In genomic region chr4:47525154-47525819, GRCh38 we compare ENCODE assay signal across 12 cellular contexts. TPM values are rescaled to one million over a fixed set of nuclear protein-coding genes. Genes with fewer than 3 reads are reported as not detected.
A peak's percentile ranks its signal among the peaks of the same experiment; 100 is the strongest.
DNase-seq lines count a peak whose midpoint lies in the region; ATAC-seq and TF ChIP-seq lines count a peak whose summit lies in the region.
"Had no signal": no experiment of that assay in that cellular context is flagged by ENCODE, and none has a peak within 500 bp of the region (broad histone marks: within the 10 kb centered on the region; RNA-seq: fewer than 3 reads in every experiment).

No MANE protein-coding gene starts in this region.

- no peak overlapping the region for H3K27ac Mint-ChIP-seq in activated T-cell treated with anti-CD3 and anti-CD28 coated beads, Interleukin-2, amount 50 U/mL, for 24 hours
- H3K27ac Mint-ChIP-seq: brain had no signal

- H3K9me2 ChIP-seq in PC-9 (ENCODE audit: insufficient read depth) = no peaks in the 10 kb centered on the region; the same call in 1 of the 2 replicates

- no peak overlapping the region for H3K9ac ChIP-seq in muscle layer of colon (ENCODE audit: low read length)

- no peaks in the 10 kb centered on the region for H3K27me3 Mint-ChIP-seq in activated T-cell treated with anti-CD3 and anti-CD28 coated beads, Interleukin-2, amount 50 U/mL, for 24 hours
- H3K27me3 Mint-ChIP-seq: brain had no signal

- no peaks in the 10 kb centered on the region for H3K27me3 ChIP-seq in AG04450 (ENCODE audit: control insufficient read depth, insufficient read depth, low read length)
- no peaks in the 10 kb centered on the region for H3K27me3 ChIP-seq in PC-9 (ENCODE audit: insufficient read depth, low read depth)
- no peaks in the 10 kb centered on the region for H3K27me3 ChIP-seq in esophagus muscularis mucosa
- no peaks in the 10 kb centered on the region for H3K27me3 ChIP-seq in muscle layer of colon (ENCODE audit: control insufficient read depth in 1 of 2, insufficient read depth in 2 of 2, low read length in 2 of 2)
- H3K27me3 ChIP-seq: transverse colon had no signal

- no peaks in the 10 kb centered on the region for H4K20me1 ChIP-seq in PC-9 (ENCODE audit: insufficient read depth)

- H3K36me3 Mint-ChIP-seq in activated T-cell treated with anti-CD3 and anti-CD28 coated beads, Interleukin-2, amount 50 U/mL, for 24 hours (ENCODE audit: low read depth) = peaks cover 10% of the 10 kb centered on the region

- no peak overlapping the region for H3K4me3 Mint-ChIP-seq in activated T-cell treated with anti-CD3 and anti-CD28 coated beads, Interleukin-2, amount 50 U/mL, for 24 hours
- H3K4me3 Mint-ChIP-seq: brain had no signal

- peaks cover 51% of the 10 kb centered on the region for H3K36me3 ChIP-seq in PC-9 (ENCODE audit: low read depth)
- H3K36me3 ChIP-seq in esophagus muscularis mucosa = peaks cover 0 to 48% (median 20%) of the 10 kb centered on the region in 4 donors
- peaks cover 29% of the 10 kb centered on the region for H3K36me3 ChIP-seq in muscle layer of colon (ENCODE audit: insufficient read depth, low read length)

- TF ChIP-seq POLR2A in esophagus muscularis mucosa (IDR thresholded peaks at IDR 0.05; ENCODE audit: low read depth) = no peak

- DNase-seq in AG04450 (ENCODE audit: low read depth, low spot score) (peak; percentile 85), PC-9 (peak in 1 of 2 experiments; percentile 75), esophagus muscularis mucosa (ENCODE audit: extremely low spot score) (no peak), NCI-H748 (lab: John Stamatoyannopoulos, UW; ENCODE audit: unreplicated experiment) (no peak)
- no peak for DNase-seq in activated T-cell treated with anti-CD3 and anti-CD28 coated beads, Interleukin-2, amount 50 U/mL, for 24 hours
- DNase-seq: activated CD4-positive, alpha-beta T cell treated with anti-CD3 and anti-CD28 coated beads for 4 hours; transverse colon had no signal

- POLR2A ChIA-PET in AG04450 (lab: Yijun Ruan, JAX) = interaction anchor here (0.6 to 1.5 kb wide), 2 partner anchors 39 to 40 kb away, joined by 5 to 6 read pairs; partner anchors contain the start of gene ATP10D
- POLR2A ChIA-PET in PC-9 (lab: Charles Lee; ENCODE audit: unreplicated experiment) = no interaction called here

- peaks cover 11% of the 10 kb centered on the region for H3K9me3 Mint-ChIP-seq in activated T-cell treated with anti-CD3 and anti-CD28 coated beads, Interleukin-2, amount 50 U/mL, for 24 hours

- H3K4me1 ChIP-seq in PC-9 (replicated peaks; ENCODE audit: insufficient read depth) (peaks cover 25% of the 10 kb centered on the region), esophagus muscularis mucosa (peaks cover under 1 to 18% (median 11%) of the 10 kb centered on the region in 4 donors), muscle layer of colon (ENCODE audit: insufficient read depth, low read length) (no peaks in the 10 kb centered on the region)

- TF ChIP-seq EP300 in esophagus muscularis mucosa (IDR thresholded peaks at IDR 0.05) = no peak

- H3K79me2 ChIP-seq in PC-9 (ENCODE audit: low read depth) = no peaks in the 10 kb centered on the region

- intact Hi-C loops in PC-9 (cut with micrococcal nuclease; ENCODE audit: unreplicated experiment) (no loop called here), esophagus muscularis mucosa (cut with DNase I) (loop anchor here (5.0 kb wide), 1 partner anchor 38 kb away; the partner anchor contains the start of gene ATP10D)

- peak overlapping the region; percentile 54 for H3K4me2 ChIP-seq in PC-9

- H2AFZ ChIP-seq in PC-9 = 0 out of 2 replicates have a peak overlapping the region, but pooled peaks have one; percentile 28

- no TSS peak for BruUV-seq in PC-9 (replicated peaks; lab: Mats Ljungman, UMichigan)

- H3K9me3 ChIP-seq in AG04450 (ENCODE audit: control insufficient read depth, insufficient read depth, low read length) (no peaks in the 10 kb centered on the region), PC-9 (ENCODE audit: insufficient read depth, low read depth) (peaks cover 31% of the 10 kb centered on the region), esophagus muscularis mucosa (peaks cover 0 to 5% (median 0%) of the 10 kb centered on the region in 4 donors), muscle layer of colon (ENCODE audit: low read length) (no peaks in the 10 kb centered on the region)

- H3K4me1 Mint-ChIP-seq in activated T-cell treated with anti-CD3 and anti-CD28 coated beads, Interleukin-2, amount 50 U/mL, for 24 hours (ENCODE audit: low read depth) = peaks cover 7% of the 10 kb centered on the region
- H3K4me1 Mint-ChIP-seq: brain had no signal

- H3K27ac ChIP-seq in AG04450 (ENCODE audit: low read depth, low read length) (peak overlapping the region; percentile 68), PC-9 (peak overlapping the region; percentile 89), esophagus muscularis mucosa (replicated peaks in 1 of 4) (peak overlapping the region; percentile 46 to 71 (median 65)), muscle layer of colon (ENCODE audit: low read depth, low read length) (peak overlapping the region; percentile 14)
- H3K27ac ChIP-seq: C4-2B had no signal

- whole genome bisulfite sequencing in esophagus muscularis mucosa = 44% methylated on average over 5 of the region's 5 CpGs

- H3K4me3 ChIP-seq in AG04450 (ENCODE audit: low read depth, low read length) (no peak overlapping the region), PC-9 (no peak overlapping the region), esophagus muscularis mucosa (no peak overlapping the region), muscle layer of colon (ENCODE audit: low read depth in 1 of 2, low read length in 2 of 2) (no peak overlapping the region)
- H3K4me3 ChIP-seq: transverse colon had no signal

- CTCF ChIA-PET in AG04450 (lab: Charles Lee) = no interaction called here
- CTCF ChIA-PET in PC-9 (lab: Charles Lee) = no interaction called here

- H3F3A ChIP-seq in PC-9 (ENCODE audit: insufficient read depth, low read depth) = peaks cover 15% of the 10 kb centered on the region

- TF ChIP-seq CTCF in AG04450 (IDR thresholded peaks at IDR 0.05; ENCODE audit: low read depth, low read length) (no peak), PC-9 (conservative IDR thresholded peaks at IDR 0.05) (no peak), esophagus muscularis mucosa (IDR thresholded peaks at IDR 0.05) (no peak)

- no peak for ATAC-seq in HG03442 (IDR thresholded peaks at IDR 0.05; ENCODE audit: unreplicated experiment)
- no peak for ATAC-seq in HG03039 (IDR thresholded peaks at IDR 0.05; ENCODE audit: unreplicated experiment)

RNA-seq across cellular contexts. Expression of gene ATP10D, which starts 40.2 kb away (rescaled TPM):
- polyA plus RNA-seq in AG04450 (2011; rRNA removed) = 44.5 and 48.2 TPM in 2 replicates
- polyA minus RNA-seq in AG04450 (2011; rRNA and poly(A)+ RNA removed) = 106 and 134 TPM in 2 replicates
- total RNA-seq in PC-9 (2021) (29.3 and 35.2 TPM in 2 replicates), esophagus muscularis mucosa (10 to 100 TPM; 16.8 to 24.4 (median 19.8) TPM)

Comparison
In these comparisons a context has a peak if more than half of its experiments do, and no peak if none do; other contexts are left out.
1. H3K27ac ChIP-seq: peak in every context shown above with its lines; median percentile 89 in PC-9; 68 in AG04450; 65 in esophagus muscularis mucosa; 14 in muscle layer of colon.